32 cellular contexts compared by ENCODE assay signal in the genomic region with DNA sequence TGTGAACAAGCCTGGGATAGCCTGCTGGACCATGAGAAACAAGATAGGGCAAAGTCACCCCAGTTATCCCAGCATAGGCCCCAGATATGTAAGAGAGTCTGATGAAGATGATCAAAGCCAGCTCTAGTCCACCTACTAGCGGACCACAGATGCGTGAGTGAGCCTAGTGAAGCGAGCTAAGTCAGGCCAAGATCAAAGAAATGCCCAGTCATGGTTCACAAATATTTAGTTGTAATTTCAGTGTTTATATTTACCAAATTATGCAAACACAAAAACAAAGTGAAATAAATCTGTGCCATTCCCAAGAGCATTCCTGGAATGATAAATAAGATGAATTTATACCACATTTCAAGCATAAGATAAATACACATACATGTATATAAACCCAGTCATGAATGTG.
"Had no signal": no experiment of that assay in that cellular context is flagged by ENCODE, and none has a peak within 500 bp of the region (broad histone marks: within the 10 kb centered on the region; RNA-seq: fewer than 3 reads in every experiment).

No MANE protein-coding gene starts in this region.

- H3K36me3 ChIP-seq: adrenal gland, esophagus muscularis mucosa, gastrocnemius medialis, heart left ventricle, WERI-Rb-1 had no signal

- DNase-seq: activated B cell treated with CpG ODN at 0.5 μM for 24 hours; activated CD4-positive, alpha-beta memory T cell treated with anti-CD3 and anti-CD28 coated beads for 36 hours; activated CD4-positive, alpha-beta T cell treated with anti-CD3 and anti-CD28 coated beads, Interleukin-2, amount 10 ng/mL, durations not matched to agents 24 days and 14 days; activated CD8-positive, alpha-beta memory T cell treated with anti-CD3 and anti-CD28 coated beads, Interleukin-2, amount 10 ng/mL, durations not matched to agents 7 days and 5 days; activated CD8-positive, alpha-beta memory T cell treated with anti-CD3 and anti-CD28 coated beads, Interleukin-2, amount 50 U/mL, for 4 hours; activated CD8-positive, alpha-beta T cell treated with anti-CD3 and anti-CD28 coated beads, Interleukin-2, amount 10 ng/mL, durations not matched to agents 7 days and 5 days; activated effector memory CD4-positive, alpha-beta T cell treated with anti-CD3 and anti-CD28 coated beads, Interleukin-2, amount 50 U/mL, for 16 hours; activated naive CD4-positive, alpha-beta T cell treated with anti-CD3 and anti-CD28 coated beads for 36 hours; activated naive CD8-positive, alpha-beta T cell treated with anti-CD3 and anti-CD28 coated beads for 36 hours; activated naive CD8-positive, alpha-beta T cell treated with anti-CD3 and anti-CD28 coated beads, Interleukin-2, amount 50 U/mL, for 24 hours; activated T-cell treated with anti-CD3 and anti-CD28 coated beads, Interleukin-2, amount 50 U/mL, for 1 hour; activated T-cell treated with anti-CD3 and anti-CD28 coated beads, Interleukin-2, amount 50 U/mL, for 48 hours; adrenal gland; amygdala; aorta; body of pancreas; caudate nucleus; cortex of kidney; dermis blood vessel endothelial cell; effector CD4-positive, alpha-beta T cell; effector memory CD8-positive, alpha-beta T cell; erythroblast; foreskin keratinocyte; gastrocnemius medialis; glutamatergic neuron; heart left ventricle; T-helper 17 cell; T1000; WERI-Rb-1 had no signal

- H3K27ac ChIP-seq: adrenal gland, body of pancreas, esophagus muscularis mucosa, foreskin keratinocyte, gastrocnemius medialis, heart left ventricle, WERI-Rb-1 had no signal

- H3K4me1 ChIP-seq: adrenal gland, body of pancreas, foreskin keratinocyte, gastrocnemius medialis had no signal

- FAIRE-seq: colon had no signal

- ATAC-seq: activated CD4-positive, CD25-positive, alpha-beta regulatory T cell treated with anti-CD3 and anti-CD28 coated beads, Interleukin-2, amount 50 U/mL, for 24 hours; activated CD8-positive, alpha-beta memory T cell treated with anti-CD3 and anti-CD28 coated beads, Interleukin-2, amount 10 ng/mL, durations not matched to agents 7 days and 5 days; activated CD8-positive, alpha-beta T cell treated with anti-CD3 and anti-CD28 coated beads, Interleukin-2, amount 10 ng/mL, durations not matched to agents 7 days and 5 days; activated naive CD8-positive, alpha-beta T cell treated with anti-CD3 and anti-CD28 coated beads, Interleukin-2, amount 50 U/mL, for 24 hours; body of pancreas; effector memory CD8-positive, alpha-beta T cell; foreskin keratinocyte; gastrocnemius medialis; heart left ventricle; T-helper 17 cell had no signal

- H3K27me3 ChIP-seq: adrenal gland, body of pancreas, esophagus muscularis mucosa, foreskin keratinocyte, gastrocnemius medialis, heart left ventricle had no signal

- H3K9me3 ChIP-seq: adrenal gland, body of pancreas, esophagus muscularis mucosa, gastrocnemius medialis, heart left ventricle had no signal

- H3K4me3 ChIP-seq: adrenal gland, body of pancreas, esophagus muscularis mucosa, gastrocnemius medialis, heart left ventricle had no signal
